In the genomic region with DNA sequence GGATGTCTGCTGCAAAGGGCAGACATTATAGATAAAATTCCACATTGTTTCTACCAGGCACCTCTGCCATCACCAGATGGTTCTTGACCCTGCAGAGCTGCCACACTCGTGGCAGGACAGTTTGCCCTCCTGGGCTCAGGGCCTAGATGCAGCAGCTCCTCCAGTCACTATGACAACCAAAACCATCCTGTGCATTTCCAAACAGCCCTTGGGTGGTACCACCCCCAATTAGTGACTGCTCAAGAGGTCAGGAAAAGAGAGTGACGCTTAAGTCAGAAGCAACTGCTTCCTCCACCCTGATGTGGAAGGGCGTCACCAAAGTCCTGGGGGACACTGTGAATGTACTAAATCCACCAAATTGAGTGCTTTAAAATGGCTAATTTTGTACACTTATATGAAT, we compare ENCODE assay signal across 18 cellular contexts.
DNase-seq lines count a peak whose midpoint lies in the region; ATAC-seq and TF ChIP-seq lines count a peak whose summit lies in the region.
"Had no signal": no experiment of that assay in that cellular context is flagged by ENCODE, and none has a peak within 500 bp of the region (broad histone marks: within the 10 kb centered on the region; RNA-seq: fewer than 3 reads in every experiment).

No MANE protein-coding gene starts in this region.

- TF ChIP-seq CTCF in esophagus squamous epithelium (IDR thresholded peaks at IDR 0.05) = no peak
- no peak for TF ChIP-seq CTCF in vagina (IDR thresholded peaks at IDR 0.05)

- H2AFZ ChIP-seq in mesenchymal stem cell (ENCODE audit: low read depth, low read length) = no peak overlapping the region

- H3K4me1 ChIP-seq in esophagus squamous epithelium (peaks cover 4 to 17% (median 17%) of the 10 kb centered on the region in 3 donors), mesenchymal stem cell (ENCODE audit: control insufficient read depth, insufficient read depth, low read depth, low read length) (peaks cover 11% of the 10 kb centered on the region), vagina (peaks cover 13% of the 10 kb centered on the region)

- H3K18ac ChIP-seq in mesenchymal stem cell (ENCODE audit: low read depth in 1 of 2, low read length in 2 of 2) = no peak overlapping the region

- no peak overlapping the region for H2BK5ac ChIP-seq in mesenchymal stem cell (ENCODE audit: low read depth, low read length, poor library complexity, severe bottlenecking)

- H3K4ac ChIP-seq in mesenchymal stem cell (ENCODE audit: low read depth in 1 of 2, low read length in 2 of 2) = no peak overlapping the region

- no peak for TF ChIP-seq POLR2A in esophagus squamous epithelium (IDR thresholded peaks at IDR 0.05)
- no peak for TF ChIP-seq POLR2A in vagina (IDR thresholded peaks at IDR 0.05)

- no peak overlapping the region for H3K14ac ChIP-seq in mesenchymal stem cell (ENCODE audit: low read length in 2 of 2)

- H2BK15ac ChIP-seq in mesenchymal stem cell (ENCODE audit: low read depth, poor library complexity, severe bottlenecking) = no peak overlapping the region

- H3K23ac ChIP-seq in mesenchymal stem cell (ENCODE audit: low read length in 2 of 2) = no peak overlapping the region

- H2AK5ac ChIP-seq in mesenchymal stem cell (ENCODE audit: low read length, severe bottlenecking) = peak overlapping the region; percentile 55

- H3K27me3 ChIP-seq in esophagus squamous epithelium (peaks cover 0 to 14% (median 0%) of the 10 kb centered on the region in 4 donors), mesenchymal stem cell (ENCODE audit: control insufficient read depth in 1 of 2, insufficient read depth in 1 of 2, low read length in 2 of 2) (no peaks in the 10 kb centered on the region), vagina (no peaks in the 10 kb centered on the region)
- H3K27me3 ChIP-seq: dorsolateral prefrontal cortex had no signal

- ATAC-seq in Right ventricle myocardium superior (ENCODE audit: poor library complexity) (peak; percentile 24), Right ventricle myocardium inferior (no peak), HG03442 (IDR thresholded peaks at IDR 0.05; ENCODE audit: unreplicated experiment) (no peak)
- ATAC-seq: stimulated activated naive CD8-positive, alpha-beta T cell treated with anti-CD3 and anti-CD28 coated beads, Interleukin-15, Interleukin-2, amounts not matched to agents 100 U/mL and 50 U/mL, for 24 hours had no signal

- H3K4me2 ChIP-seq in mesenchymal stem cell (ENCODE audit: low read length, poor library complexity, severe bottlenecking) = peak overlapping the region; percentile 42

- peak overlapping the region in 3 of 4 donors; percentile 7 to 67 (median 54) for H3K27ac ChIP-seq in esophagus squamous epithelium
- peak overlapping the region; percentile 75 for H3K27ac ChIP-seq in mesenchymal stem cell (ENCODE audit: low read length, poor library complexity, severe bottlenecking)
- peak overlapping the region; percentile 18 for H3K27ac ChIP-seq in vagina

- H3K4me3 ChIP-seq in esophagus squamous epithelium (no peak overlapping the region), mesenchymal stem cell (ENCODE audit: insufficient read depth in 1 of 2, low read depth in 1 of 2, low read length in 2 of 2) (peak overlapping the region in 1 of 2 experiments; percentile 41), vagina (no peak overlapping the region)
- H3K4me3 ChIP-seq: dorsolateral prefrontal cortex, esophagus muscularis mucosa had no signal

- H3K79me1 ChIP-seq in mesenchymal stem cell (replicated peaks; ENCODE audit: low read length, poor library complexity, severe bottlenecking) = no peaks in the 10 kb centered on the region

- no peaks in the 10 kb centered on the region for H3K9me3 ChIP-seq in esophagus squamous epithelium
- no peaks in the 10 kb centered on the region for H3K9me3 ChIP-seq in mesenchymal stem cell (ENCODE audit: control insufficient read depth, low read length)
- H3K9me3 ChIP-seq in vagina = no peaks in the 10 kb centered on the region
- H3K9me3 ChIP-seq: esophagus muscularis mucosa had no signal

- H2BK12ac ChIP-seq in mesenchymal stem cell (ENCODE audit: low read length in 2 of 2) = no peak overlapping the region

- H4K91ac ChIP-seq in mesenchymal stem cell (ENCODE audit: low read length) = no peak overlapping the region

- peak overlapping the region; percentile 82 for H3K9ac ChIP-seq in mesenchymal stem cell (ENCODE audit: low read length)

- intact Hi-C loops in Right ventricle myocardium superior (cut with DNase I) (no loop called here), Right ventricle myocardium inferior (cut with DNase I) (loop anchor here (10.0 kb wide), 2 partner anchors 67 to 83 kb away; no protein-coding TSS in a partner anchor), esophagus squamous epithelium (cut with DNase I) (no loop called here), vagina (cut with DNase I) (no loop called here)

- WGBS in esophagus squamous epithelium, 2 donors = 85 to 88% methylated on average over 2 to 3 of the region's 3 CpGs
- WGBS in mesenchymal stem cell = 67% methylated on average over 3 of the region's 3 CpGs

- H4K8ac ChIP-seq in mesenchymal stem cell (ENCODE audit: low read length) = no peak overlapping the region

- H2BK120ac ChIP-seq in mesenchymal stem cell (ENCODE audit: low read depth, low read length) = no peak overlapping the region

- H3K36me3 ChIP-seq in esophagus squamous epithelium (no peaks in the 10 kb centered on the region), mesenchymal stem cell (ENCODE audit: control insufficient read depth in 1 of 2, insufficient read depth in 2 of 2, low read depth in 1 of 2, low read length in 2 of 2) (no peaks in the 10 kb centered on the region), vagina (no peaks in the 10 kb centered on the region)
- H3K36me3 ChIP-seq: esophagus muscularis mucosa had no signal

- no peak for DNase-seq in Right ventricle myocardium superior
- no peak for DNase-seq in Right ventricle myocardium inferior (ENCODE audit: missing footprints)
- DNase-seq in esophagus squamous epithelium (lab: John Stamatoyannopoulos, UW) = no peak
- DNase-seq in mesenchymal stem cell = no peak
- DNase-seq in vagina (ENCODE audit: extremely low spot score in 2 of 2) = no peak
- no peak for DNase-seq in germinal center (ENCODE audit: low spot score)
- no peak for DNase-seq in NAMALWA (ENCODE audit: low spot score)
- DNase-seq: activated CD4-positive, alpha-beta T cell treated with anti-CD3 and anti-CD28 coated beads, Interleukin-2, amount 10 ng/mL, durations not matched to agents 7 days and 5 days; activated naive CD4-positive, alpha-beta T cell treated with Interleukin-2 at 50 U/mL for 16 hours; CD8-positive, alpha-beta memory T cell; DND-41; dorsolateral prefrontal cortex; NCI-H524 treated with DMSO at 0.1 percent for 48 hours; OCI-M1; stimulated activated CD4-positive, alpha-beta T cell treated with anti-CD3 and anti-CD28 coated beads, Interleukin-15, amount 100 ng/mL, for 24 hours; stimulated activated naive CD8-positive, alpha-beta T cell treated with anti-CD3 and anti-CD28 coated beads, Interleukin-15, Interleukin-2, amounts not matched to agents 100 U/mL and 50 U/mL, for 24 hours had no signal

Comparison
In these comparisons a context has a peak if more than half of its experiments do, and no peak if none do; other contexts are left out.
1. H3K27ac ChIP-seq: peak in every context shown above with its lines; median percentile 75 in mesenchymal stem cell; 54 in esophagus squamous epithelium; 18 in vagina.